Comparison of ENCODE assay signal across 2 cellular contexts in genomic region chr6:72422126-72422680, GRCh38.
TF ChIP-seq lines count a peak whose summit lies in the region.

No MANE protein-coding gene starts in this region.

TF ChIP-seq in SK-N-SH, 30 proteins besides CTCF, POLR2A, EP300 and RAD21 (continued from another document):
- TF ChIP-seq IRF3 (IDR thresholded peaks at IDR 0.05; ENCODE audit: low read depth, low read length), result no peak
- TF ChIP-seq ZBTB33 (IDR thresholded peaks at IDR 0.05; ENCODE audit: borderline replicate concordance, low read depth), result no peak
- no peak for TF ChIP-seq POLR2AphosphoS5 (IDR thresholded peaks at IDR 0.05; ENCODE audit: low read depth, low read length)
- no peak for TF ChIP-seq EZH2phosphoT487 (IDR thresholded peaks at IDR 0.05; ENCODE audit: borderline replicate concordance, low read depth)
- no peak for TF ChIP-seq YY1 (IDR thresholded peaks at IDR 0.05; ENCODE audit: low read depth)
- no peak for TF ChIP-seq RCOR1 (IDR thresholded peaks at IDR 0.05; ENCODE audit: low read length)
- TF ChIP-seq ELF1 (IDR thresholded peaks at IDR 0.05), result no peak
- TF ChIP-seq REST (IDR thresholded peaks at IDR 0.05; ENCODE audit: low read depth, low read length), result no peak
- no peak for TF ChIP-seq FOXJ3 (CRISPR knock-in tag; IDR thresholded peaks at IDR 0.05)
- TF ChIP-seq PBX3 (IDR thresholded peaks at IDR 0.05), result no peak
- TF ChIP-seq TAF1 (IDR thresholded peaks at IDR 0.05; ENCODE audit: borderline replicate concordance, low read depth, low read length), result no peak
- TF ChIP-seq SMC3 (IDR thresholded peaks at IDR 0.05; ENCODE audit: low read depth, low read length), result no peak
- TF ChIP-seq GATA2 (CRISPR knock-in tag; IDR thresholded peaks at IDR 0.05), result no peak
- no peak for TF ChIP-seq USF2 (IDR thresholded peaks at IDR 0.05; ENCODE audit: borderline replicate concordance, low read depth, low read length)
- no peak for TF ChIP-seq FOXM1 (IDR thresholded peaks at IDR 0.05; ENCODE audit: low read depth)

TF ChIP-seq in GM12891, 5 proteins besides CTCF, POLR2A, EP300 and RAD21 (continued from another document):
- no peak for TF ChIP-seq POLR2AphosphoS5 (IDR thresholded peaks at IDR 0.05; ENCODE audit: low read depth, low read length)
